ENCODE assay signal across 17 cellular contexts in the genomic region with DNA sequence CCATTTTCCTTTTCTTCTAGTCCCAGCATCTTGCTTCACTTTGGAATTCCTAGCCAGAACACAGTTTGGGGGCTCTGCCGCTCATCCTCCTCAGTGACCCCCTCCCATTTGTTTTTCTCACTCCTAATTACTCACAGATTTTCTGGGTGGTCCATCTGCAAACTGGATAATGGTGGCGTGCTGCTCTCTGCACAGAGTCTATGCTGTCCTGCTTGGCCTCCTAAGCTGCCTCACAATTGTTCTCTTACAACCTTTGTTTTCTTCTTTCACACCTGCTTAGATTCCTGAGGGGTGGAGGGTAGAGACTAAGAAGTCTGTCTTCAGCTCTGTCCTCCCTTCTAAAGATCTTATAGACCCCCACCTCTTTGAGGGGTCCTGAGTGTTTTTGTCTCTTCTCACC.
DNase-seq lines count a peak whose midpoint lies in the region; ATAC-seq and TF ChIP-seq lines count a peak whose summit lies in the region.
"Had no signal": no experiment of that assay in that cellular context is flagged by ENCODE, and none has a peak within 500 bp of the region (broad histone marks: within the 10 kb centered on the region; RNA-seq: fewer than 3 reads in every experiment).

No MANE protein-coding gene starts in this region.

- intact Hi-C loops in PC-3 (cut with micrococcal nuclease): loop anchor here (5.0 kb wide), 1 partner anchor 51 kb away; no protein-coding TSS in a partner anchor

- POLR2A ChIA-PET in PC-3 (lab: Charles Lee; ENCODE audit: unreplicated experiment): interaction anchor here (0.6 to 0.7 kb wide), 2 partner anchors 312 to 366 kb away, joined by 3 to 6 read pairs; no protein-coding TSS in a partner anchor

- H3K4me1 ChIP-seq in PC-3 (ENCODE audit: insufficient read depth, low read length): peaks cover 16% of the 10 kb centered on the region; the same call in 1 of the 2 replicates
- H3K4me1 ChIP-seq in endodermal cell (ENCODE audit: control insufficient read depth, insufficient read depth, low read length): peaks cover 40% of the 10 kb centered on the region
- no peaks in the 10 kb centered on the region for H3K4me1 ChIP-seq in foreskin keratinocyte
- H3K4me1 ChIP-seq: testis had no signal

- no peaks in the 10 kb centered on the region for H3K36me3 Mint-ChIP-seq in activated naive CD4-positive, alpha-beta T cell treated with anti-CD3 and anti-CD28 coated beads, Interleukin-2, amount 50 U/mL, for 24 hours
- H3K36me3 Mint-ChIP-seq in endodermal cell (ENCODE audit: low read depth): no peaks in the 10 kb centered on the region
- H3K36me3 Mint-ChIP-seq: immature natural killer cell had no signal

- TF ChIP-seq CTCF in PC-3 (conservative IDR thresholded peaks at IDR 0.05; ENCODE audit: low read depth, low read length) (no peak), endodermal cell (conservative IDR thresholded peaks at IDR 0.05) (no peak), foreskin keratinocyte (conservative IDR thresholded peaks at IDR 0.05) (no peak)

- no peaks in the 10 kb centered on the region for H3K9me2 ChIP-seq in PC-3 (replicated peaks; ENCODE audit: low read length)

- no peaks in the 10 kb centered on the region for H3F3A ChIP-seq in PC-3 (ENCODE audit: low read length, unreplicated experiment)

- WGBS in endodermal cell (ENCODE audit: insufficient coverage in 1 of 2, insufficient read length in 1 of 2), 2 experiments: 42% methylated on average over 2 of the region's 2 CpGs; no CpG with 5 or more reads in 1 of the 2 experiments

- no peaks in the 10 kb centered on the region for H3K27me3 Mint-ChIP-seq in activated naive CD4-positive, alpha-beta T cell treated with anti-CD3 and anti-CD28 coated beads, Interleukin-2, amount 50 U/mL, for 24 hours
- H3K27me3 Mint-ChIP-seq in endodermal cell (ENCODE audit: insufficient read depth): no peaks in the 10 kb centered on the region

- peaks cover 51% of the 10 kb centered on the region for H3K4me1 Mint-ChIP-seq in activated naive CD4-positive, alpha-beta T cell treated with anti-CD3 and anti-CD28 coated beads, Interleukin-2, amount 50 U/mL, for 24 hours
- peaks cover 87% of the 10 kb centered on the region for H3K4me1 Mint-ChIP-seq in endodermal cell

- H3K36me3 ChIP-seq in PC-3 (ENCODE audit: low read depth, low read length) (no peaks in the 10 kb centered on the region), endodermal cell (ENCODE audit: control insufficient read depth, insufficient read depth, low read length) (no peaks in the 10 kb centered on the region)

- H3K27me3 ChIP-seq in PC-3 (ENCODE audit: low read length) (no peaks in the 10 kb centered on the region), endodermal cell (ENCODE audit: control insufficient read depth, insufficient read depth, low read length, poor library complexity, severe bottlenecking) (no peaks in the 10 kb centered on the region), foreskin keratinocyte (no peaks in the 10 kb centered on the region)
- H3K27me3 ChIP-seq: testis had no signal

- H3K27ac Mint-ChIP-seq in activated naive CD4-positive, alpha-beta T cell treated with anti-CD3 and anti-CD28 coated beads, Interleukin-2, amount 50 U/mL, for 24 hours: peak overlapping the region; percentile 71
- H3K27ac Mint-ChIP-seq in endodermal cell: peak overlapping the region; percentile 72

- peak overlapping the region; percentile 60 for H3K4me3 Mint-ChIP-seq in activated naive CD4-positive, alpha-beta T cell treated with anti-CD3 and anti-CD28 coated beads, Interleukin-2, amount 50 U/mL, for 24 hours
- peak overlapping the region; percentile 5 for H3K4me3 Mint-ChIP-seq in endodermal cell
- H3K4me3 Mint-ChIP-seq: immature natural killer cell had no signal

- BruUV-seq in PC-3 (replicated peaks; lab: Mats Ljungman, UMichigan): no TSS peak

- H3K79me2 ChIP-seq in PC-3 (ENCODE audit: low read length): no peaks in the 10 kb centered on the region

- H4K20me1 ChIP-seq in PC-3 (ENCODE audit: low read length): no peaks in the 10 kb centered on the region

- no peak overlapping the region for H3K27ac ChIP-seq in PC-3 (ENCODE audit: low read length)
- H3K27ac ChIP-seq in endodermal cell (ENCODE audit: low read depth, low read length): no peak overlapping the region
- H3K27ac ChIP-seq in foreskin keratinocyte: no peak overlapping the region
- H3K27ac ChIP-seq: testis had no signal

- H3K9me3 Mint-ChIP-seq in activated naive CD4-positive, alpha-beta T cell treated with anti-CD3 and anti-CD28 coated beads, Interleukin-2, amount 50 U/mL, for 24 hours: no peaks in the 10 kb centered on the region
- no peaks in the 10 kb centered on the region for H3K9me3 Mint-ChIP-seq in endodermal cell

- ATAC-seq in PC-3 (no peak), foreskin keratinocyte (no peak), HG03095 (IDR thresholded peaks at IDR 0.05; ENCODE audit: unreplicated experiment) (no peak)
- ATAC-seq: left ventricle myocardium superior had no signal

- CTCF ChIA-PET in PC-3 (lab: Charles Lee): interaction anchor here (0.8 kb wide), 1 partner anchor 84 kb away, joined by 3 read pairs; no protein-coding TSS in a partner anchor

- H3K4me2 ChIP-seq in PC-3 (ENCODE audit: low read length): 0 out of 2 replicates have a peak overlapping the region, but pooled peaks have one; percentile 9

- no peak overlapping the region for H2AFZ ChIP-seq in PC-3 (ENCODE audit: low read length)

- H3K4me3 ChIP-seq in PC-3 (ENCODE audit: low read length) (no peak overlapping the region), endodermal cell (ENCODE audit: low read length) (peak overlapping the region; percentile 19)
- H3K4me3 ChIP-seq: testis had no signal

- H3K9me3 ChIP-seq in PC-3 (ENCODE audit: low read length): no peaks in the 10 kb centered on the region
- H3K9me3 ChIP-seq in endodermal cell (ENCODE audit: control insufficient read depth, low read length): no peaks in the 10 kb centered on the region
- H3K9me3 ChIP-seq: testis had no signal

- DNase-seq in activated naive CD4-positive, alpha-beta T cell treated with anti-CD3 and anti-CD28 coated beads, Interleukin-2, amount 50 U/mL, for 16 hours: no peak
- DNase-seq in PC-3 (no peak), endodermal cell (no peak), retina (peak; percentile 45), activated gamma-delta T cell treated with Interleukin-2 at 50 U/mL for 16 hours (no peak), foreskin keratinocyte (no peak)
- DNase-seq: activated CD8-positive, alpha-beta memory T cell treated with anti-CD3 and anti-CD28 coated beads for 24 hours; cerebellar nuclear complex; Karpas-422; left ventricle myocardium superior; stimulated activated CD4-positive, alpha-beta T cell treated with anti-CD3 and anti-CD28 coated beads, Interleukin-12 subunit alpha, Interleukin-12 subunit beta, amount 100 ng/mL, for 4 hours; stimulated activated CD8-positive, alpha-beta memory T cell treated with anti-CD3 and anti-CD28 coated beads, Interleukin-4, amount 100 ng/mL, for 48 hours; SW 1271; testis had no signal

- no peak overlapping the region for H3K9ac ChIP-seq in PC-3 (ENCODE audit: low read length)
- H3K9ac ChIP-seq in endodermal cell (ENCODE audit: extremely low read depth, low read length, poor library complexity, severe bottlenecking): peak overlapping the region; percentile 21
